10 cellular contexts compared by ENCODE assay signal in the genomic region with DNA sequence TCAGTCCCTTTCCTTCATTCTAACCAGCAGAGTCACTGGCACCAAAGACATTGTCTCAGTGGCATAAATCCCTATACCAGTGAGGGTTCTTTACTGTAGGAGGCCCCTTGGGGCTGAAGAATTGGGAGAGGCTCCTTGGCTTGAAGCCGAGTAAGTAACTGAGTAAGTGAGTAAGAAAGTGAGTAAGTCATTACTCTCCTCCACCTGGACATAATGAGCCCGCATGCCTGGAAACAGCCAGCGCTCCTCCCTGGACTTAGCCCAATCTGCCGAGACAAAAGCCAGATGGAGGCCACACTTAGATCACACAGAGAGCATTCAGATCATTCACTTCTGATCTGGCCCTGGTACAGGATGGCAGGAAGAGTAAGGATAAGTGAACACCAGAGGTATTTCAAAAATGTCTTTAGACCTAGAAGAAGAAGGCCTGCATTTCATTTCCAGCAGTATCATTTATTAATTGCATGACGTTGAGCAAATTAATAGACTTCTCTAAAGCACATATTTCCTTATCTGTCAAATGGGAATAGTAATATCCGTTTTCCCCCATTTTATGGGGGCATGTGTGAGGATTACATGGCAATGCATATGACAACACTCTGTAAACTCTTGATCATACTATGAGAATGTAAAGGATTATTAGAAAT. TPM values are rescaled to one million over a fixed set of nuclear protein-coding genes. Genes with fewer than 3 reads are reported as not detected.
A peak's percentile ranks its signal among the peaks of the same experiment; 100 is the strongest.
DNase-seq lines count a peak whose midpoint lies in the region; ATAC-seq and TF ChIP-seq lines count a peak whose summit lies in the region.
"Had no signal": no experiment of that assay in that cellular context is flagged by ENCODE, and none has a peak within 500 bp of the region (broad histone marks: within the 10 kb centered on the region; RNA-seq: fewer than 3 reads in every experiment).

No MANE protein-coding gene starts in this region.

- TF ChIP-seq CTCF in right atrium auricular region (IDR thresholded peaks at IDR 0.05) (no peak), MCF 10A (IDR thresholded peaks at IDR 0.05; ENCODE audit: unreplicated experiment) (no peak), kidney epithelial cell (IDR thresholded peaks at IDR 0.05; ENCODE audit: insufficient read depth, low read length, poor library complexity, severe bottlenecking) (no peak)

- BruUV-seq in MCF 10A (replicated peaks; lab: Mats Ljungman, UMichigan) = no TSS peak

- H3K9me3 ChIP-seq in right atrium auricular region = no peaks in the 10 kb centered on the region

- peaks cover 0 to 19% of the 10 kb centered on the region in 2 donors for H3K4me1 ChIP-seq in right atrium auricular region

- DNase-seq in Right ventricle myocardium superior = no peak
- DNase-seq in right atrium auricular region (ENCODE audit: low spot score) = no peak
- peak; percentile 96 for DNase-seq in MCF 10A (ENCODE audit: unreplicated experiment)
- DNase-seq in kidney epithelial cell (ENCODE audit: low read depth) = peak; percentile 82
- DNase-seq in activated naive CD4-positive, alpha-beta T cell treated with anti-CD3 and anti-CD28 coated beads, Interleukin-2, amount 10 ng/mL, durations not matched to agents 7 days and 5 days = no peak
- no peak for DNase-seq in activated CD4-positive, CD25-positive, alpha-beta regulatory T cell treated with anti-CD3 and anti-CD28 coated beads, Interleukin-2, amount 50 U/mL, for 72 hours
- DNase-seq in activated CD4-positive, alpha-beta T cell treated with anti-CD3 and anti-CD28 coated beads, Interleukin-2, amount 10 ng/mL, durations not matched to agents 7 days and 5 days = no peak
- no peak for DNase-seq in activated effector memory CD4-positive, alpha-beta T cell treated with anti-CD3 and anti-CD28 coated beads, Interleukin-2, amount 50 U/mL, for 16 hours
- DNase-seq: activated B cell treated with CpG ODN at 0.5 μM for 24 hours, NCI-H510A treated with DMSO at 0.1 percent for 48 hours had no signal

- CTCF ChIA-PET in MCF 10A (lab: Yijun Ruan, JAX) = interaction anchor here (0.6 to 5.2 kb wide), 8 partner anchors 8 to 252 kb away, joined by 3 to 51 read pairs (median 4); partner anchors contain the start of gene MICAL3
- CTCF ChIA-PET in activated naive CD4-positive, alpha-beta T cell treated with anti-CD3 and anti-CD28 coated beads, Interleukin-2, amount 10 ng/mL, durations not matched to agents 7 days and 5 days (lab: Charles Lee) = interaction anchor here (0.7 kb wide), 1 partner anchor 24 kb away, joined by 4 read pairs; no protein-coding TSS in a partner anchor
- CTCF ChIA-PET in activated CD4-positive, alpha-beta T cell treated with anti-CD3 and anti-CD28 coated beads, Interleukin-2, amount 10 ng/mL, durations not matched to agents 7 days and 5 days (lab: Charles Lee) = interaction anchor here (0.7 to 0.8 kb wide), 2 partner anchors 11 to 252 kb away, joined by 3 read pairs; no protein-coding TSS in a partner anchor

- no peaks in the 10 kb centered on the region for H3K36me3 ChIP-seq in right atrium auricular region
- H3K36me3 ChIP-seq in kidney epithelial cell (ENCODE audit: control insufficient read depth, insufficient read depth, low read length) = no peaks in the 10 kb centered on the region

- H3K4me3 ChIP-seq in right atrium auricular region (no peak overlapping the region), kidney epithelial cell (ENCODE audit: low read depth, low read length) (no peak overlapping the region)

- no peaks in the 10 kb centered on the region for H3K9me3 Mint-ChIP-seq in MCF 10A (ENCODE audit: unreplicated experiment)
- no peaks in the 10 kb centered on the region for H3K9me3 Mint-ChIP-seq in activated naive CD4-positive, alpha-beta T cell treated with anti-CD3 and anti-CD28 coated beads, Interleukin-2, amount 10 ng/mL, durations not matched to agents 7 days and 5 days
- H3K9me3 Mint-ChIP-seq in activated CD4-positive, alpha-beta T cell treated with anti-CD3 and anti-CD28 coated beads, Interleukin-2, amount 10 ng/mL, durations not matched to agents 7 days and 5 days = no peaks in the 10 kb centered on the region
- H3K9me3 Mint-ChIP-seq: activated B cell treated with CpG ODN at 0.5 μM for 24 hours had no signal

- peak overlapping the region; percentile 12 for H3K4me3 Mint-ChIP-seq in MCF 10A (ENCODE audit: unreplicated experiment)
- no peak overlapping the region for H3K4me3 Mint-ChIP-seq in activated naive CD4-positive, alpha-beta T cell treated with anti-CD3 and anti-CD28 coated beads, Interleukin-2, amount 10 ng/mL, durations not matched to agents 7 days and 5 days
- H3K4me3 Mint-ChIP-seq in activated CD4-positive, alpha-beta T cell treated with anti-CD3 and anti-CD28 coated beads, Interleukin-2, amount 10 ng/mL, durations not matched to agents 7 days and 5 days = no peak overlapping the region
- H3K4me3 Mint-ChIP-seq: activated B cell treated with CpG ODN at 0.5 μM for 24 hours had no signal

- H3K4me1 Mint-ChIP-seq in MCF 10A (ENCODE audit: insufficient read depth, unreplicated experiment) = peaks cover 60% of the 10 kb centered on the region
- H3K4me1 Mint-ChIP-seq in activated naive CD4-positive, alpha-beta T cell treated with anti-CD3 and anti-CD28 coated beads, Interleukin-2, amount 10 ng/mL, durations not matched to agents 7 days and 5 days = no peaks in the 10 kb centered on the region
- no peaks in the 10 kb centered on the region for H3K4me1 Mint-ChIP-seq in activated CD4-positive, alpha-beta T cell treated with anti-CD3 and anti-CD28 coated beads, Interleukin-2, amount 10 ng/mL, durations not matched to agents 7 days and 5 days
- H3K4me1 Mint-ChIP-seq: activated B cell treated with CpG ODN at 0.5 μM for 24 hours had no signal

- H3K27me3 ChIP-seq in right atrium auricular region (no peaks in the 10 kb centered on the region), kidney epithelial cell (ENCODE audit: control insufficient read depth, insufficient read depth, low read length) (no peaks in the 10 kb centered on the region)

- intact Hi-C loops in Right ventricle myocardium superior (cut with DNase I) (no loop called here), MCF 10A (cut with micrococcal nuclease) (loop anchor here (2.0 to 5.0 kb wide), 2 partner anchors 32 to 35 kb away; no protein-coding TSS in a partner anchor)

- H3K36me3 Mint-ChIP-seq in MCF 10A (ENCODE audit: insufficient read depth, unreplicated experiment) = no peaks in the 10 kb centered on the region
- no peaks in the 10 kb centered on the region for H3K36me3 Mint-ChIP-seq in activated naive CD4-positive, alpha-beta T cell treated with anti-CD3 and anti-CD28 coated beads, Interleukin-2, amount 10 ng/mL, durations not matched to agents 7 days and 5 days
- no peaks in the 10 kb centered on the region for H3K36me3 Mint-ChIP-seq in activated CD4-positive, alpha-beta T cell treated with anti-CD3 and anti-CD28 coated beads, Interleukin-2, amount 10 ng/mL, durations not matched to agents 7 days and 5 days (ENCODE audit: low read depth)

- H3K27ac ChIP-seq in right atrium auricular region = peak overlapping the region in 1 of 2 donors; percentile 67

- H3K27ac Mint-ChIP-seq in MCF 10A (ENCODE audit: low read depth, unreplicated experiment) = peak overlapping the region; percentile 37
- no peak overlapping the region for H3K27ac Mint-ChIP-seq in activated naive CD4-positive, alpha-beta T cell treated with anti-CD3 and anti-CD28 coated beads, Interleukin-2, amount 10 ng/mL, durations not matched to agents 7 days and 5 days
- H3K27ac Mint-ChIP-seq in activated CD4-positive, alpha-beta T cell treated with anti-CD3 and anti-CD28 coated beads, Interleukin-2, amount 10 ng/mL, durations not matched to agents 7 days and 5 days = no peak overlapping the region
- H3K27ac Mint-ChIP-seq: activated B cell treated with CpG ODN at 0.5 μM for 24 hours had no signal

- ATAC-seq in Right ventricle myocardium superior (ENCODE audit: poor library complexity) = peak; percentile 77

- POLR2A ChIA-PET in MCF 10A (lab: Yijun Ruan, JAX) = interaction anchor here (0.6 to 4.7 kb wide), 15 partner anchors 10 to 59 kb away, joined by 3 to 60 read pairs (median 6); partner anchors contain the start of gene PEX26
- POLR2A ChIA-PET in activated CD4-positive, alpha-beta T cell treated with anti-CD3 and anti-CD28 coated beads, Interleukin-2, amount 10 ng/mL, durations not matched to agents 7 days and 5 days (lab: Charles Lee) = no interaction called here

- no peaks in the 10 kb centered on the region for H3K27me3 Mint-ChIP-seq in MCF 10A (ENCODE audit: insufficient read depth, unreplicated experiment)
- H3K27me3 Mint-ChIP-seq in activated naive CD4-positive, alpha-beta T cell treated with anti-CD3 and anti-CD28 coated beads, Interleukin-2, amount 10 ng/mL, durations not matched to agents 7 days and 5 days = peaks cover 25% of the 10 kb centered on the region
- H3K27me3 Mint-ChIP-seq in activated CD4-positive, alpha-beta T cell treated with anti-CD3 and anti-CD28 coated beads, Interleukin-2, amount 10 ng/mL, durations not matched to agents 7 days and 5 days = peaks cover 4% of the 10 kb centered on the region
- H3K27me3 Mint-ChIP-seq: activated B cell treated with CpG ODN at 0.5 μM for 24 hours had no signal

RNA-seq across cellular contexts. Expression of gene MICAL3, which starts 8.2 kb away (rescaled TPM):
- total RNA-seq in Right ventricle myocardium superior (78.9 TPM), right atrium auricular region (10 to 100 TPM; 42.5 to 45.1 TPM), MCF 10A (2022) (54.1 and 62.1 TPM in 2 replicates), kidney epithelial cell (38.9 and 53.1 TPM in 2 replicates)
- total RNA-seq in activated CD4-positive, alpha-beta T cell treated with anti-CD3 and anti-CD28 coated beads, Interleukin-2, amount 10 ng/mL, durations not matched to agents 7 days and 5 days = 10 to 100 TPM; 19.1 to 21.4 TPM

RNA-seq across cellular contexts. Expression of gene PEX26, which starts 45.2 kb away (rescaled TPM):
- total RNA-seq in Right ventricle myocardium superior = 20.3 TPM
- 10 to 100 TPM; 15.1 to 18.4 TPM for total RNA-seq in right atrium auricular region
- total RNA-seq in MCF 10A (2022) = 41.0 and 47.1 TPM in 2 replicates
- total RNA-seq in kidney epithelial cell = 32.4 and 34.4 TPM in 2 replicates
- 10 to 100 TPM; 40.1 to 41.0 TPM for total RNA-seq in activated CD4-positive, alpha-beta T cell treated with anti-CD3 and anti-CD28 coated beads, Interleukin-2, amount 10 ng/mL, durations not matched to agents 7 days and 5 days

Comparison
In these comparisons a context has a peak if more than half of its experiments do, and no peak if none do; other contexts are left out.
1. DNase-seq: peak in MCF 10A (single experiment) and kidney epithelial cell (single experiment); none in Right ventricle myocardium superior (single experiment), right atrium auricular region (single experiment), activated naive CD4-positive, alpha-beta T cell treated with anti-CD3 and anti-CD28 coated beads, Interleukin-2, amount 10 ng/mL, durations not matched to agents 7 days and 5 days (single experiment), activated CD4-positive, CD25-positive, alpha-beta regulatory T cell treated with anti-CD3 and anti-CD28 coated beads, Interleukin-2, amount 50 U/mL, for 72 hours (single experiment), activated CD4-positive, alpha-beta T cell treated with anti-CD3 and anti-CD28 coated beads, Interleukin-2, amount 10 ng/mL, durations not matched to agents 7 days and 5 days (single experiment) and activated effector memory CD4-positive, alpha-beta T cell treated with anti-CD3 and anti-CD28 coated beads, Interleukin-2, amount 50 U/mL, for 16 hours (single experiment).